9 cellular contexts compared by ENCODE assay signal in the genomic region with DNA sequence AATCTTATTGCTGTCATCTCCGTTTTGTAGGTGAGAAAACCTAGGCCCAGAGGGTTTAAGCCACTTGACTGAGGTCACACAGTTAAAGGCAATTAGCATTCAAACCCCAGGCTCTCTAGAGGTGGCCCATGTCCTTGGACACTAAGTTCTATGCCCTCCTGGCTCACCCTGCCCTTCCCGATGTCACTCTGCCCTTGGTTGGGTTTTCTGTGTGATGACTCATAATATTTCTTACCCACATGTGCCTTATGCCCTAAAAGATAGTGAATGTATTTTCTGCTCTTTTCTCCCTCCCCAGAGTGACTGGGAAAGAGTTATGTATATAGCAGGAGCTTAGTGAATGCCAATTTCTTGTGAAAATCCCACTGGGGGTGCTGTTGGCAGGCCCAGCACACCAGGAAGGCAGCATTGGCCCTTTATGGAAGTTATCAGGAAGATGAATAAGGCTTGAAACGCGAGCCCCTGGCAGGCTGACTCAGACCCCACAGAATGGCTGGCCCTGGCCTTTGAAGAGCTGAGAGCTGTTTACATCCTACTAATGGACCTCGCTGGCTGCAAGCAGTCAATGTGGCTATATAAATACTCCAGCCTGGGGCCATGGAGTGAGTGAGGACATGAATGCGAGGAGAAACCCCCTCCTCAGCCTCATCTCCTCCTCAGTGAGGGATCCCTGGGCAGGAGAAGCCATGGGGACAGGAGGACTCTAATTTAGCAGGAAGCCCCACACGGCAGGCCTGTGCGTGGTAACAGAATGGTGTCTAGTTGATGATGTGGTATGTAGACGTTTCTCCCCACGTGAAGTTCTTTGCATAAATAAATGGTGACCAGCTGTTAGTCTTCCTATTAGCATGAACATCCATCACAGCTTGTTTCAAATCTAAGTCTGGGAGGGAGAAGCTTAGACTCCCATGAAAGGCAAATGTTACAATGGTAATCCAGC.
DNase-seq lines count a peak whose midpoint lies in the region; ATAC-seq, FAIRE-seq and TF ChIP-seq lines count a peak whose summit lies in the region.
"Had no signal": no experiment of that assay in that cellular context is flagged by ENCODE, and none has a peak within 500 bp of the region (broad histone marks: within the 10 kb centered on the region; RNA-seq: fewer than 3 reads in every experiment).

No MANE protein-coding gene starts in this region.

- peak overlapping the region; percentile 43 to 85 (median 54) for H3K27ac ChIP-seq in sigmoid colon

- peaks cover 9% of the 10 kb centered on the region for H3K27me3 Mint-ChIP-seq in activated CD8-positive, alpha-beta T cell treated with anti-CD3 and anti-CD28 coated beads for 36 hours

- peaks cover 2% of the 10 kb centered on the region for H3K36me3 Mint-ChIP-seq in activated CD8-positive, alpha-beta T cell treated with anti-CD3 and anti-CD28 coated beads for 36 hours (ENCODE audit: low read depth)

- H3K4me3 ChIP-seq in fibroblast of mammary gland (ENCODE audit: control insufficient read depth, low read depth, low read length): no peak overlapping the region
- H3K4me3 ChIP-seq in sigmoid colon: no peak overlapping the region

- no peaks in the 10 kb centered on the region for H3K27me3 ChIP-seq in sigmoid colon

- peak in 1 of 4 donors; percentile 15 for TF ChIP-seq EP300 in sigmoid colon (IDR thresholded peaks at IDR 0.05)

- H3K4me1 ChIP-seq in sigmoid colon: peaks cover 0 to 49% (median 34%) of the 10 kb centered on the region in 4 donors

- intact Hi-C loops in sigmoid colon (cut with DNase I): loop anchor here (1.0 kb wide), 1 partner anchor 35 kb away; no protein-coding TSS in a partner anchor
- intact Hi-C loops in activated CD8-positive, alpha-beta T cell treated with anti-CD3 and anti-CD28 coated beads for 36 hours (cut with micrococcal nuclease): no loop called here

- peak; percentile 34 for TF ChIP-seq CTCF in fibroblast of mammary gland (conservative IDR thresholded peaks at IDR 0.05; ENCODE audit: control insufficient read depth, insufficient read depth, low read depth, low read length)
- no peak for TF ChIP-seq CTCF in sigmoid colon (IDR thresholded peaks at IDR 0.05)
- no peak for TF ChIP-seq CTCF in activated CD8-positive, alpha-beta T cell treated with anti-CD3 and anti-CD28 coated beads for 36 hours (IDR thresholded peaks at IDR 0.05)

- CTCF ChIA-PET in activated CD8-positive, alpha-beta T cell treated with anti-CD3 and anti-CD28 coated beads for 36 hours (lab: Charles Lee): interaction anchor here (0.6 kb wide), 1 partner anchor 106 kb away, joined by 3 read pairs; no protein-coding TSS in a partner anchor

- H3K27ac Mint-ChIP-seq in activated CD8-positive, alpha-beta T cell treated with anti-CD3 and anti-CD28 coated beads for 36 hours: no peak overlapping the region

- ATAC-seq in GM21360 (IDR thresholded peaks at IDR 0.05; ENCODE audit: unreplicated experiment): no peak
- no peak for ATAC-seq in HG02884 (IDR thresholded peaks at IDR 0.05; ENCODE audit: unreplicated experiment)
- ATAC-seq in activated CD8-positive, alpha-beta T cell treated with anti-CD3 and anti-CD28 coated beads for 36 hours: no peak

- POLR2A ChIA-PET in activated CD8-positive, alpha-beta T cell treated with anti-CD3 and anti-CD28 coated beads for 36 hours (lab: Charles Lee): no interaction called here

- no peaks in the 10 kb centered on the region for H3K4me1 Mint-ChIP-seq in activated CD8-positive, alpha-beta T cell treated with anti-CD3 and anti-CD28 coated beads for 36 hours (ENCODE audit: low read depth)
- H3K4me1 Mint-ChIP-seq: neural crest cell had no signal

- 73 to 79% methylated on average over 10 of the region's 10 CpGs for WGBS in sigmoid colon, 2 donors

- TF ChIP-seq POLR2A in sigmoid colon (IDR thresholded peaks at IDR 0.05) (no peak), GM12892 (IDR thresholded peaks at IDR 0.05; ENCODE audit: low read depth, low read length) (no peak)

- H3K9me3 Mint-ChIP-seq in activated CD8-positive, alpha-beta T cell treated with anti-CD3 and anti-CD28 coated beads for 36 hours: peaks cover 2% of the 10 kb centered on the region

- no peaks in the 10 kb centered on the region for H3K9me3 ChIP-seq in sigmoid colon

- DNase-seq in H4 (ENCODE audit: low spot score) (peak; percentile 99), fibroblast of mammary gland (ENCODE audit: low read depth) (peak; percentile 95), sigmoid colon (peak; percentile 79), GM12892 (ENCODE audit: insufficient read length) (no peak)
- DNase-seq in activated CD8-positive, alpha-beta T cell treated with anti-CD3 and anti-CD28 coated beads for 36 hours: no peak

- FAIRE-seq in GM12892 (lab: Jason Lieb, UNC): no peak

- no peak overlapping the region for H3K4me3 Mint-ChIP-seq in activated CD8-positive, alpha-beta T cell treated with anti-CD3 and anti-CD28 coated beads for 36 hours
- H3K4me3 Mint-ChIP-seq: neural crest cell had no signal

- H3K36me3 ChIP-seq in sigmoid colon: no peaks in the 10 kb centered on the region

TF ChIP-seq in PFSK-1, 5 proteins besides CTCF, POLR2A, EP300 and RAD21:
- TF ChIP-seq FOXP2 (optimal IDR thresholded peaks at IDR 0.05; ENCODE audit: borderline replicate concordance, extremely low read depth, extremely low read length, insufficient read depth) (peak; percentile 82), TAF1 (IDR thresholded peaks at IDR 0.05; ENCODE audit: borderline replicate concordance, insufficient read depth, low read length) (no peak), SIN3A (IDR thresholded peaks at IDR 0.05; ENCODE audit: borderline replicate concordance, insufficient read depth, low read length) (no peak), REST (IDR thresholded peaks at IDR 0.05; ENCODE audit: insufficient read depth in 1 of 2, low read depth in 2 of 2, low read length in 2 of 2) (no peak)
TF ChIP-seq in PFSK-1: peak in this region for 1.

Comparison
In these comparisons a context has a peak if more than half of its experiments do, and no peak if none do; other contexts are left out.
1. DNase-seq: peak in H4 (single experiment), fibroblast of mammary gland (single experiment) and sigmoid colon (single experiment); none in GM12892 (single experiment) and activated CD8-positive, alpha-beta T cell treated with anti-CD3 and anti-CD28 coated beads for 36 hours (single experiment).